7 cellular contexts compared by ENCODE assay signal in genomic region chr5:147578228-147579024, GRCh38.
DNase-seq lines count a peak whose midpoint lies in the region; ATAC-seq, FAIRE-seq and TF ChIP-seq lines count a peak whose summit lies in the region.

No MANE protein-coding gene starts in this region.

- TF ChIP-seq CTCF in GM12875 (IDR thresholded peaks at IDR 0.05; ENCODE audit: borderline replicate concordance, insufficient read depth, low read depth, low read length) (0 out of 2 replicates have a peak, but pooled peaks have one; percentile 6), WERI-Rb-1 (IDR thresholded peaks at IDR 0.05; ENCODE audit: low read depth, low read length) (peak; percentile 46; the same call in 1 of the 2 replicates), upper lobe of right lung (IDR thresholded peaks at IDR 0.05) (peak; percentile 58)

- H3K27me3 ChIP-seq in WERI-Rb-1 (ENCODE audit: insufficient read depth, low read depth, severe bottlenecking) (no peaks in the 10 kb centered on the region), upper lobe of right lung (no peaks in the 10 kb centered on the region)

- peak; percentile 100 for FAIRE-seq in islet of Langerhans (lab: Jason Lieb, UNC)

- intact Hi-C loops in upper lobe of right lung (cut with DNase I) = loop anchor here (10.0 kb wide), 1 partner anchor 354 kb away; no protein-coding TSS in a partner anchor

- H3K36me3 ChIP-seq in WERI-Rb-1 = no peaks in the 10 kb centered on the region
- no peaks in the 10 kb centered on the region for H3K36me3 ChIP-seq in upper lobe of right lung

- H3K4me1 ChIP-seq in upper lobe of right lung = no peaks in the 10 kb centered on the region

- no peak overlapping the region for H3K4me3 ChIP-seq in GM12875 (ENCODE audit: low read depth, low read length)
- no peak overlapping the region for H3K4me3 ChIP-seq in WERI-Rb-1 (ENCODE audit: low read depth, low read length)
- H3K4me3 ChIP-seq in upper lobe of right lung = no peak overlapping the region

- DNase-seq in NCI-H146 (lab: John Stamatoyannopoulos, UW) = peak; percentile 37
- DNase-seq in WERI-Rb-1 = no peak
- DNase-seq in upper lobe of right lung = no peak
- no peak for DNase-seq in activated CD8-positive, alpha-beta memory T cell treated with anti-CD3 and anti-CD28 coated beads for 24 hours

- H3K9me3 ChIP-seq in WERI-Rb-1 (ENCODE audit: severe bottlenecking) = peaks cover 4% of the 10 kb centered on the region
- no peaks in the 10 kb centered on the region for H3K9me3 ChIP-seq in upper lobe of right lung

- no peak overlapping the region for H3K27ac ChIP-seq in WERI-Rb-1
- H3K27ac ChIP-seq in upper lobe of right lung = no peak overlapping the region

- peak; percentile 54 for ATAC-seq in upper lobe of right lung
- ATAC-seq in HG03159 (IDR thresholded peaks at IDR 0.05; ENCODE audit: unreplicated experiment) = no peak

Comparison
In these comparisons a context has a peak if more than half of its experiments do, and no peak if none do; other contexts are left out.
1. CTCF ChIP-seq: peak in every context shown above with its lines; median percentile 58 in upper lobe of right lung; 46 in WERI-Rb-1; 6 in GM12875.